Comparison of ENCODE assay signal across 8 cellular contexts in the genomic region with DNA sequence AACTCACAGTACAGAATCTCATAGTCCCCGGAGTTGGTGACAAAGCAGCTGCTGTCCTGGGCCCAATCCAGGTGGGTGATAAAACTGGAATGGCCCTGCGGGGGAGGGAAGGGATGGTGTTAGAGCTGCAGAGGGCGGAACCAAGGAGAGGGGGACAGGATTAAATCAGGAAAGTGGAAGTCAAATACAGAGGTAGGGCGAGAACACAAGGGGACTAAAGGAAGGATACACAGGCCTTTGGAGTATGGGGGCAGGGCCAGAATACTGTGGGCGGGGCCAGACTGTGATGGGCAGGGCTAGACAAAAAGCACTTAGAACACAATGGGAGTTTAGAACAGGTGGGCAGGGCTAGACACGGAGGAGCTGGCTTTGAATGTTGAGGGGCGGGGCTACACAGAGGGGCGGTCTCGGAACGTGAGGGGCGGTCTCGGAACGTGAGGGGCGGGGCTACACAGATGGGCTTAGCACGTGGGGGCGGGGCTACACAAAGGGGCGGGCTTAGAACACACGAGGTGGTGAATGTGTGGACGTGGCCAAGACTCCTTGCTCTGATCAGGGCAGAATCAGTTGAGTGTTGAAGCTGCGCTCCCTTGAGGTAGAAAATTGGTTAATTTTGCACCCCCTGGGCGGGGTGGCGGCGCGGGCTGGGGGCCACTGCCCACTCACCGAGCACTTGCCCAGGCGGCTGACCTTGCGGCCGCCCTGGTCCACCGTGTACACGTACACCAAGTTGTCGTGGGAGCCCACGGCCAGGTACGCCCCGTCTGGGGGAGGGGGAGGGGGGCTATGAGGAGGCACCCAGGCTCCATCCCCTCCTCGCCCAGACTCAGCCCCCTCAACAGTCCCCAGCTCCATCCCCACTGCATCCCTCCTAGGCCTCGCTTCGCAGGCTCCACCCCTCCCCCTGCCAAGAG. TPM values are rescaled to one million over a fixed set of nuclear protein-coding genes. Genes with fewer than 3 reads are reported as not detected.
DNase-seq lines count a peak whose midpoint lies in the region; ATAC-seq and TF ChIP-seq lines count a peak whose summit lies in the region.

No MANE protein-coding gene starts in this region.

- no peak overlapping the region for H3K27ac ChIP-seq in left lung

- ATAC-seq in left lung, result peak; percentile 80
- no peak for ATAC-seq in GM18520 (IDR thresholded peaks at IDR 0.05; ENCODE audit: unreplicated experiment)

- peaks cover 0 to 20% of the 10 kb centered on the region in 2 donors for H3K4me1 ChIP-seq in left lung

- intact Hi-C loops in left lung (cut with DNase I), result no loop called here

- peak; percentile 87 for DNase-seq in SIG-M5 treated with dmso at 0.1 percent for 504 hours (lab: John Stamatoyannopoulos, UW; ENCODE audit: unreplicated experiment)
- no peak for DNase-seq in SIG-M5 (lab: John Stamatoyannopoulos, UW)
- peak; percentile 62 for DNase-seq in NCI-H2227 (lab: John Stamatoyannopoulos, UW; ENCODE audit: unreplicated experiment)
- DNase-seq in activated CD4-positive, alpha-beta T cell treated with anti-CD3 and anti-CD28 coated beads for 4 hours, result peak; percentile 65 to 70
- peak; percentile 95 for DNase-seq in choroid plexus epithelial cell (ENCODE audit: low read depth)
- DNase-seq in left lung, result peak; percentile 60 to 88
- peak; percentile 40 for DNase-seq in stimulated activated CD8-positive, alpha-beta memory T cell treated with anti-CD3 and anti-CD28 coated beads, Interleukin-12 subunit alpha, Interleukin-12 subunit beta, amount 100 ng/mL, for 1 hour (ENCODE audit: low read depth)

- peaks cover 0 to 86% of the 10 kb centered on the region in 2 donors for H3K36me3 ChIP-seq in left lung

- H3K9me3 ChIP-seq in left lung, result no peaks in the 10 kb centered on the region

- no peak overlapping the region for H3K4me3 ChIP-seq in choroid plexus epithelial cell (ENCODE audit: low read depth, low read length)
- H3K4me3 ChIP-seq in left lung, result no peak overlapping the region

- H3K27me3 ChIP-seq in left lung, result no peaks in the 10 kb centered on the region

- no peak for TF ChIP-seq CTCF in choroid plexus epithelial cell (conservative IDR thresholded peaks at IDR 0.05; ENCODE audit: low read depth, low read length)
- no peak for TF ChIP-seq CTCF in left lung (IDR thresholded peaks at IDR 0.05)

RNA-seq across cellular contexts. Expression of gene GPR4, which starts 14.0 kb away (rescaled TPM):
- 1 to 10 TPM; 4.5 to 9.5 TPM for total RNA-seq in left lung

RNA-seq across cellular contexts. Expression of gene EML2, which starts 23.1 kb away (rescaled TPM):
- total RNA-seq in left lung, result 10 to 100 TPM; 54.2 to 76.4 TPM

RNA-seq across cellular contexts. Expression of gene OPA3, which starts 31.4 kb away (rescaled TPM):
- 10 to 100 TPM; 14.9 to 17.9 TPM for total RNA-seq in left lung

RNA-seq across cellular contexts. Expression of gene GIPR, which starts 52.0 kb away (rescaled TPM):
- total RNA-seq in left lung, result 1 to 10 TPM; 5.4 to 5.7 TPM
